8 cellular contexts compared by ENCODE assay signal in the genomic region with DNA sequence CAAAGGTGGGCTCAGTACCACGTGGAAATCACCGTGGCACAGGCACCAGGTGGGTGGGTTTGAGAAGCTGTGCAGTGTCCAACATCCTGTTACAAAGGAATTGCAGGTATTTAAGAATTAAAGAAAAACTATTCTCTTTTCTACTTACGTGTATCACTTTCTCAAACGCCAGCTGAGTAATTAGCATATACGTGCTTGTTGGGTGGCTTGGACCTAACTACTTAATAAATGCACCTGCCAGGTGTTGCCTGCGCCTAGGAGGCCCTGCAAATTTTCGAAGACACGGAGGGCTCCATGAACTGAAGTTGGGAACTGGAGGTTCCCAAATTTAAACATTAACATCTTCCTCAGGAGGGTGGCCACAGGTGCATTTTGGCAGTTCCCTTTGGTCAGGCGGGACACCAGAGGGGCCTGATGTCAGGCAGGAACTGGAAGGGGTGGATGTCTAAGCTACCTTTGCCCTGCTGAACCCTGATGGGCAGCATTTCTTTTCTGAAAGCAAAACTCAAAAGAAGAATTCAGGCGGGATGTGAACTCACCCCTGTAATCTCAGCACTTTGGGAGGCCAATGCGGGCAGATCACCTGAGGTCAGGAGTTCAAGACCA.
DNase-seq lines count a peak whose midpoint lies in the region; ATAC-seq, FAIRE-seq and TF ChIP-seq lines count a peak whose summit lies in the region.

No MANE protein-coding gene starts in this region.

- H3K79me2 ChIP-seq in DOHH2 (ENCODE audit: control insufficient read depth, low read length) = no peaks in the 10 kb centered on the region

- H3K9me3 Mint-ChIP-seq in neural crest cell = no peaks in the 10 kb centered on the region

- peaks cover 13% of the 10 kb centered on the region for H3K27me3 ChIP-seq in DOHH2 (ENCODE audit: control insufficient read depth, low read length)
- peaks cover 16% of the 10 kb centered on the region for H3K27me3 ChIP-seq in HUES6 (ENCODE audit: control insufficient read depth, insufficient read depth, low read length)
- H3K27me3 ChIP-seq in brain microvascular endothelial cell (replicated peaks) = no peaks in the 10 kb centered on the region

- no peak overlapping the region for H3K9ac ChIP-seq in HUES6 (ENCODE audit: low read length)

- peak overlapping the region; percentile 89 for H3K4me3 Mint-ChIP-seq in neural crest cell

- H3K4me1 Mint-ChIP-seq in neural crest cell = peaks cover 13% of the 10 kb centered on the region

- no peaks in the 10 kb centered on the region for H3K36me3 Mint-ChIP-seq in neural crest cell (ENCODE audit: low read depth)

- H3K27ac Mint-ChIP-seq in neural crest cell (ENCODE audit: unreplicated experiment) = no peak overlapping the region

- no peak for TF ChIP-seq POLR2A in H54 (IDR thresholded peaks at IDR 0.05; ENCODE audit: low read depth, low read length)

- ATAC-seq in HG02885 (IDR thresholded peaks at IDR 0.05; ENCODE audit: poor library complexity, unreplicated experiment) (no peak), GM19023 (IDR thresholded peaks at IDR 0.05; ENCODE audit: unreplicated experiment) (no peak)

- H3K27ac ChIP-seq in DOHH2 (ENCODE audit: low read depth, low read length) (no peak overlapping the region), HUES6 (ENCODE audit: low read depth, low read length) (no peak overlapping the region), brain microvascular endothelial cell (no peak overlapping the region)

- no peaks in the 10 kb centered on the region for H3F3A ChIP-seq in DOHH2 (ENCODE audit: control insufficient read depth, insufficient read depth)

- peaks cover 11% of the 10 kb centered on the region for H3K4me1 ChIP-seq in DOHH2 (ENCODE audit: control insufficient read depth, low read length)
- no peaks in the 10 kb centered on the region for H3K4me1 ChIP-seq in HUES6 (ENCODE audit: control insufficient read depth, insufficient read depth, low read length)

- TF ChIP-seq CTCF in DOHH2 (IDR thresholded peaks at IDR 0.05; ENCODE audit: low read depth, low read length, poor library complexity, severe bottlenecking) (no peak), brain microvascular endothelial cell (IDR thresholded peaks at IDR 0.05; ENCODE audit: low read depth, low read length, missing control alignments) (no peak), neural crest cell (conservative IDR thresholded peaks at IDR 0.05) (no peak)

- in situ Hi-C loops in brain microvascular endothelial cell (cut with HindIII; ENCODE audit: low pct_ligation_motif_present, low sequenced_read_pairs) = no loop called here

- H3K36me3 ChIP-seq in DOHH2 (ENCODE audit: control insufficient read depth, low read length) (no peaks in the 10 kb centered on the region), HUES6 (ENCODE audit: control insufficient read depth, insufficient read depth, low read length) (no peaks in the 10 kb centered on the region), brain microvascular endothelial cell (replicated peaks) (no peaks in the 10 kb centered on the region)

- H3K9me3 ChIP-seq in DOHH2 (ENCODE audit: control insufficient read depth, insufficient read depth, low read length) (no peaks in the 10 kb centered on the region), HUES6 (ENCODE audit: control insufficient read depth, insufficient read depth, low read depth, low read length) (no peaks in the 10 kb centered on the region)

- peak overlapping the region; percentile 76 for H3K4me2 ChIP-seq in DOHH2 (ENCODE audit: low read length)

- no peak for FAIRE-seq in H54 (lab: Jason Lieb, UNC)

- H3K4me3 ChIP-seq in DOHH2 (ENCODE audit: low read length) (peak overlapping the region; percentile 71), HUES6 (ENCODE audit: low read depth, low read length) (peak overlapping the region; percentile 87), brain microvascular endothelial cell (ENCODE audit: low read depth, low read length) (peak overlapping the region; percentile 69)

- DNase-seq in brain microvascular endothelial cell = no peak
- DNase-seq in neural crest cell (ENCODE audit: low read depth, low spot score) = no peak
- DNase-seq in DMS 273 treated with DMSO at 0.1 percent for 48 hours (lab: John Stamatoyannopoulos, UW) = no peak
- no peak for DNase-seq in H54 (ENCODE audit: insufficient read length, low spot score)

- no peaks in the 10 kb centered on the region for H3K9me2 ChIP-seq in DOHH2 (replicated peaks; ENCODE audit: control insufficient read depth, low read length)

- no peaks in the 10 kb centered on the region for H4K20me1 ChIP-seq in DOHH2 (ENCODE audit: control insufficient read depth, insufficient read depth, low read depth, low read length)

- peaks cover 8% of the 10 kb centered on the region for H3K27me3 Mint-ChIP-seq in neural crest cell (ENCODE audit: low read depth)
